In genomic region chr16:73064996-73065349, GRCh38 we compare ENCODE assay signal across 12 cellular contexts. TPM values are rescaled to one million over a fixed set of nuclear protein-coding genes. Genes with fewer than 3 reads are reported as not detected.
DNase-seq lines count a peak whose midpoint lies in the region; ATAC-seq and TF ChIP-seq lines count a peak whose summit lies in the region.
"Had no signal": no experiment of that assay in that cellular context is flagged by ENCODE, and none has a peak within 500 bp of the region (broad histone marks: within the 10 kb centered on the region; RNA-seq: fewer than 3 reads in every experiment).

No MANE protein-coding gene starts in this region.

- peaks cover 16% of the 10 kb centered on the region for H3K4me1 ChIP-seq in A673 (ENCODE audit: insufficient read depth, low read length, poor library complexity, severe bottlenecking)
- H3K4me1 ChIP-seq in foreskin keratinocyte, result peaks cover 18% of the 10 kb centered on the region
- peaks cover 61% of the 10 kb centered on the region for H3K4me1 ChIP-seq in neural progenitor cell

- H3K9ac ChIP-seq in SK-N-MC (ENCODE audit: insufficient read length), result no peak overlapping the region
- no peak overlapping the region for H3K9ac ChIP-seq in neural progenitor cell

- ATAC-seq in foreskin keratinocyte (no peak), HG03280 (IDR thresholded peaks at IDR 0.05; ENCODE audit: unreplicated experiment) (no peak)
- ATAC-seq in stimulated activated naive CD8-positive, alpha-beta T cell treated with anti-CD3 and anti-CD28 coated beads, Interleukin-15, Interleukin-2, amounts not matched to agents 100 U/mL and 50 U/mL, for 24 hours, result no peak

- H3F3A ChIP-seq in neural progenitor cell (ENCODE audit: low read depth), result peaks cover 61% of the 10 kb centered on the region

- H4K20me1 ChIP-seq in neural progenitor cell (ENCODE audit: low read depth), result peaks cover 77% of the 10 kb centered on the region

- H3K9me3 Mint-ChIP-seq in neural progenitor cell, result no peaks in the 10 kb centered on the region
- H3K9me3 Mint-ChIP-seq: memory B cell had no signal

- H3K9me3 ChIP-seq in A673 (ENCODE audit: low read depth, low read length, poor library complexity, severe bottlenecking) (no peaks in the 10 kb centered on the region), SK-N-MC (ENCODE audit: low read depth, low read length) (no peaks in the 10 kb centered on the region), neural progenitor cell (ENCODE audit: low read depth) (no peaks in the 10 kb centered on the region)
- H3K9me3 ChIP-seq: BE2C had no signal

- H3K79me2 ChIP-seq in neural progenitor cell (ENCODE audit: low read depth), result no peaks in the 10 kb centered on the region

- H3K4me3 Mint-ChIP-seq in neural progenitor cell, result peak overlapping the region; percentile 82
- H3K4me3 Mint-ChIP-seq: memory B cell had no signal

- BruUV-seq in A673 (replicated peaks; lab: Mats Ljungman, UMichigan), result no TSS peak

- no peak overlapping the region for H2AFZ ChIP-seq in neural progenitor cell (replicated peaks)

- H3K4me2 ChIP-seq in neural progenitor cell, result peak overlapping the region; percentile 30

- TF ChIP-seq CTCF in A673 (conservative IDR thresholded peaks at IDR 0.05; ENCODE audit: low read depth, low read length), result no peak
- no peak for TF ChIP-seq CTCF in foreskin keratinocyte (conservative IDR thresholded peaks at IDR 0.05)
- TF ChIP-seq CTCF in neural progenitor cell (IDR thresholded peaks at IDR 0.05), result no peak

- intact Hi-C loops in A673 (cut with micrococcal nuclease; ENCODE audit: unreplicated experiment), result no loop called here

- H3K4me3 ChIP-seq in A673 (ENCODE audit: low read depth, low read length, poor library complexity, severe bottlenecking) (peak overlapping the region; percentile 8), SK-N-MC (peak overlapping the region; percentile 38), neural progenitor cell (no peak overlapping the region)

- no peaks in the 10 kb centered on the region for H3K36me3 ChIP-seq in A673 (ENCODE audit: insufficient read depth, low read length, poor library complexity, severe bottlenecking)
- H3K36me3 ChIP-seq in SK-N-MC (ENCODE audit: insufficient read depth, low read length), result no peaks in the 10 kb centered on the region
- H3K36me3 ChIP-seq in neural progenitor cell, result no peaks in the 10 kb centered on the region
- H3K36me3 ChIP-seq: BE2C had no signal

- no peak overlapping the region for H3K27ac Mint-ChIP-seq in neural progenitor cell
- H3K27ac Mint-ChIP-seq: memory B cell had no signal

- CTCF ChIA-PET in A673 (lab: Charles Lee), result no interaction called here

- no peaks in the 10 kb centered on the region for H3K36me3 Mint-ChIP-seq in neural progenitor cell
- H3K36me3 Mint-ChIP-seq: memory B cell had no signal

- DNase-seq in A673 (ENCODE audit: low spot score), result no peak
- no peak for DNase-seq in SK-N-MC (ENCODE audit: low read depth, low spot score)
- DNase-seq in foreskin keratinocyte, result no peak
- DNase-seq in neural progenitor cell (ENCODE audit: low spot score), result no peak
- DNase-seq in islet precursor cell, result no peak
- no peak for DNase-seq in stimulated activated naive CD8-positive, alpha-beta T cell treated with anti-CD3 and anti-CD28 coated beads, Interleukin-15, Interleukin-2, amounts not matched to agents 100 U/mL and 50 U/mL, for 24 hours
- no peak for DNase-seq in NCI-H345 (lab: John Stamatoyannopoulos, UW)
- DNase-seq: BE2C, GOT3, NCI-H2171 had no signal

- peaks cover 73% of the 10 kb centered on the region for H3K4me1 Mint-ChIP-seq in neural progenitor cell

- H3K27me3 ChIP-seq in A673 (replicated peaks; ENCODE audit: insufficient read depth, low read depth, low read length, poor library complexity) (no peaks in the 10 kb centered on the region), foreskin keratinocyte (no peaks in the 10 kb centered on the region), neural progenitor cell (peaks cover 100% of the 10 kb centered on the region)
- H3K27me3 ChIP-seq: BE2C had no signal

- H3K27me3 Mint-ChIP-seq in neural progenitor cell (ENCODE audit: insufficient read depth, low read depth), result peaks cover 28% of the 10 kb centered on the region

- POLR2A ChIA-PET in A673 (lab: Charles Lee; ENCODE audit: low non-redundant PET), result no interaction called here

- H3K27ac ChIP-seq in A673 (ENCODE audit: low read depth, low read length, poor library complexity, severe bottlenecking) (no peak overlapping the region), SK-N-MC (no peak overlapping the region), foreskin keratinocyte (peak overlapping the region; percentile 80), neural progenitor cell (no peak overlapping the region)

RNA-seq across cellular contexts. Expression of gene ZFHX3, which starts 17.0 kb away (rescaled TPM):
- 21.7 and 21.8 TPM in 2 replicates for total RNA-seq in A673 (2021)
- total RNA-seq in foreskin keratinocyte, result 5.9 and 8.9 TPM in 2 replicates
- 1.1 and 1.2 TPM in 2 replicates for polyA plus RNA-seq in foreskin keratinocyte
- 1.5 and 2.4 TPM in 2 replicates for total RNA-seq in neural progenitor cell (ENCODE audit: low replicate concordance)
